8 cellular contexts compared by ENCODE assay signal in the genomic region with DNA sequence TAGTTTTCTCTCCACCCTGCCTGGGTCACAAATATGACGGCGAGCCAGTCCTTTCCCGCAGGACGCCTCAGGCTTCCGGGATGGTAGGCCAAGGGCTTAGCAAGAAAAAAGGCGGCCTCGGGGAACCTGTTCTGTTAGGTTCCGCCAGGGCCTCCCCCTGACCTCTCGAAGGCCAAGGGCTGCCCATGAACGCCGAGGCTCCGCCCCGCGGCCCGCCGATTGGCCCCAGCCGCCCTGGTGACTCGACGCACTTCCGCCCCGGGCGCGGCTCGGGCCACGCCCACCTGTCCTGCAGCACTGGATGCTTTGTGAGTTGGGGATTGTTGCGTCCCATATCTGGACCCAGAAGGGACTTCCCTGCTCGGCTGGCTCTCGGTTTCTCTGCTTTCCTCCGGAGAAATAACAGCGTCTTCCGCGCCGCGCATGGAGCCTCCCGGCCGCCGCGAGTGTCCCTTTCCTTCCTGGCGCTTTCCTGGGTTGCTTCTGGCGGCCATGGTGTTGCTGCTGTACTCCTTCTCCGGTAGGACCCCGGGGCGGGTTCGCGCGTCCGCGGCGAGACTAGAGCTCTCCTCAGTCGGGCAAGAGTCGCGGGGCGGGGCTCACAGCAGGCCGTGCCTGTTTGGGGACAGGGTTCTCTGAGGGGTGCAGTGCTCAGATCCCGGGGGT. TPM values are rescaled to one million over a fixed set of nuclear protein-coding genes. Genes with fewer than 3 reads are reported as not detected.
DNase-seq lines count a peak whose midpoint lies in the region; TF ChIP-seq lines count a peak whose summit lies in the region.

A gene (plus strand): TSS at position 265 of the 666 bp plus-strand sequence. CDS start 159 bp downstream, at position 424.

- TF ChIP-seq EP300 in suprapubic skin (IDR thresholded peaks at IDR 0.05): no peak

- CTCF ChIA-PET in activated naive CD4-positive, alpha-beta T cell treated with anti-CD3 and anti-CD28 coated beads, Interleukin-2, amount 10 ng/mL, durations not matched to agents 7 days and 5 days (lab: Charles Lee): interaction anchor here (1.0 kb wide), 1 partner anchor 46 kb away, joined by 4 read pairs; no protein-coding TSS in a partner anchor

- no peaks in the 10 kb centered on the region for H3K9me3 Mint-ChIP-seq in HFFc6
- H3K9me3 Mint-ChIP-seq in activated naive CD4-positive, alpha-beta T cell treated with anti-CD3 and anti-CD28 coated beads, Interleukin-2, amount 10 ng/mL, durations not matched to agents 7 days and 5 days: no peaks in the 10 kb centered on the region

- 0% methylated on average over 26 of the region's 55 CpGs for whole genome bisulfite sequencing in suprapubic skin

- H3K4me1 Mint-ChIP-seq in HFFc6 (ENCODE audit: low read depth): peaks cover 61% of the 10 kb centered on the region
- peaks cover 80% of the 10 kb centered on the region for H3K4me1 Mint-ChIP-seq in activated naive CD4-positive, alpha-beta T cell treated with anti-CD3 and anti-CD28 coated beads, Interleukin-2, amount 10 ng/mL, durations not matched to agents 7 days and 5 days

- TF ChIP-seq POLR2A in NB4 (IDR thresholded peaks at IDR 0.05; ENCODE audit: extremely low read depth, insufficient read length) (peak; percentile 84), suprapubic skin (IDR thresholded peaks at IDR 0.05) (peak in 1 of 2 donors; percentile 66)

- H3K27ac ChIP-seq in SK-N-MC (peak within 1 kb of the TSS; percentile 71), suprapubic skin (peak within 1 kb of the TSS; percentile 88)

- peaks cover 3% of the 10 kb centered on the region for H3K36me3 ChIP-seq in SK-N-MC (ENCODE audit: insufficient read depth, low read length)
- no peaks in the 10 kb centered on the region for H3K36me3 ChIP-seq in suprapubic skin

- H3K4me3 ChIP-seq in NB4 (ENCODE audit: low read depth, low read length) (peak within 1 kb of the TSS; percentile 91), SK-N-MC (peak within 1 kb of the TSS; percentile 99), suprapubic skin (peak within 1 kb of the TSS; percentile 82)

- H3K9me3 ChIP-seq in SK-N-MC (ENCODE audit: low read depth, low read length) (no peaks in the 10 kb centered on the region), suprapubic skin (no peaks in the 10 kb centered on the region)

- H3K27ac Mint-ChIP-seq in HFFc6: peak within 1 kb of the TSS; percentile 94
- H3K27ac Mint-ChIP-seq in activated naive CD4-positive, alpha-beta T cell treated with anti-CD3 and anti-CD28 coated beads, Interleukin-2, amount 10 ng/mL, durations not matched to agents 7 days and 5 days: peak within 1 kb of the TSS; percentile 97

- peaks cover 3% of the 10 kb centered on the region; the same call in 1 of the 2 replicates for H3K36me3 Mint-ChIP-seq in HFFc6 (ENCODE audit: low read depth)
- H3K36me3 Mint-ChIP-seq in activated naive CD4-positive, alpha-beta T cell treated with anti-CD3 and anti-CD28 coated beads, Interleukin-2, amount 10 ng/mL, durations not matched to agents 7 days and 5 days: peaks cover 33% of the 10 kb centered on the region

- TF ChIP-seq CTCF in HFFc6 (IDR thresholded peaks at IDR 0.05) (no peak), NB4 (IDR thresholded peaks at IDR 0.05; ENCODE audit: low read depth, low read length) (no peak), suprapubic skin (IDR thresholded peaks at IDR 0.05) (no peak)

- H3K9ac ChIP-seq in SK-N-MC (ENCODE audit: insufficient read length): peak within 1 kb of the TSS; percentile 90

- no peaks in the 10 kb centered on the region for H3K27me3 ChIP-seq in suprapubic skin

- peaks cover 40% of the 10 kb centered on the region for H3K4me1 ChIP-seq in suprapubic skin

- peak within 1 kb of the TSS; percentile 99 for H3K4me3 Mint-ChIP-seq in HFFc6
- peak within 1 kb of the TSS; percentile 100 for H3K4me3 Mint-ChIP-seq in activated naive CD4-positive, alpha-beta T cell treated with anti-CD3 and anti-CD28 coated beads, Interleukin-2, amount 10 ng/mL, durations not matched to agents 7 days and 5 days

- H3K27me3 Mint-ChIP-seq in HFFc6 (ENCODE audit: insufficient read depth): no peaks in the 10 kb centered on the region; the same call in 1 of the 2 replicates
- H3K27me3 Mint-ChIP-seq in activated naive CD4-positive, alpha-beta T cell treated with anti-CD3 and anti-CD28 coated beads, Interleukin-2, amount 10 ng/mL, durations not matched to agents 7 days and 5 days: no peaks in the 10 kb centered on the region

- DNase-seq in GM04503 (ENCODE audit: low read depth) (peak; percentile 66), HFFc6 (peak; percentile 88), NB4 (ENCODE audit: low read depth) (peak; percentile 98), SK-N-MC (ENCODE audit: low read depth, low spot score) (peak; percentile 28), germinal center (ENCODE audit: low spot score) (peak; percentile 89), nucleus accumbens (lab: John Stamatoyannopoulos, UW) (peak; percentile 14 to 95 (median 88)), suprapubic skin (ENCODE audit: low spot score in 2 of 2) (peak; percentile 98 to 99)
- DNase-seq in activated naive CD4-positive, alpha-beta T cell treated with anti-CD3 and anti-CD28 coated beads, Interleukin-2, amount 10 ng/mL, durations not matched to agents 7 days and 5 days: peak; percentile 97

RNA-seq across cellular contexts. Expression of the gene that starts here (rescaled TPM):
- total RNA-seq in HFFc6 (2021; fragmentation: NEBNext Ultra II Directional; extraction: Animal tissue kit (Norgen Biotek cat#: 25700)): 100 to 1,000 TPM; 134 to 152 (median 142) TPM
- total RNA-seq in suprapubic skin: 100 to 1,000 TPM in 2 of 4 donors, 10 to 100 TPM in 2; 89.7 to 259 (median 108) TPM

Comparison
In these comparisons a context has a peak if more than half of its experiments do, and no peak if none do; other contexts are left out.
1. Peak in every context shown above with its lines: DNase-seq, H3K4me3 ChIP-seq and H3K27ac ChIP-seq.
2. DNase-seq: peak in every context shown above with its lines; median percentile 98 in suprapubic skin; 98 in NB4; 97 in activated naive CD4-positive, alpha-beta T cell treated with anti-CD3 and anti-CD28 coated beads, Interleukin-2, amount 10 ng/mL, durations not matched to agents 7 days and 5 days; 89 in germinal center; 88 in HFFc6; 88 in nucleus accumbens; 66 in GM04503; 28 in SK-N-MC.